In genomic region chr15:50484781-50485180, GRCh38 we compare ENCODE assay signal across 16 cellular contexts.
DNase-seq lines count a peak whose midpoint lies in the region; ATAC-seq and TF ChIP-seq lines count a peak whose summit lies in the region.
"Had no signal": no experiment of that assay in that cellular context is flagged by ENCODE, and none has a peak within 500 bp of the region (broad histone marks: within the 10 kb centered on the region; RNA-seq: fewer than 3 reads in every experiment).

No MANE protein-coding gene starts in this region.

- no peaks in the 10 kb centered on the region for H3K27me3 ChIP-seq in GM23338 (ENCODE audit: insufficient read depth)
- H3K27me3 ChIP-seq: cardiac muscle cell, vagina had no signal

- H3K36me3 Mint-ChIP-seq in stimulated activated naive CD8-positive, alpha-beta T cell treated with anti-CD3 and anti-CD28 coated beads, Interleukin-15, Interleukin-2, amounts not matched to agents 100 ng/mL and 50 ng/mL, for 24 hours (ENCODE audit: low read depth) = peaks cover 74% of the 10 kb centered on the region
- H3K36me3 Mint-ChIP-seq in T-cell (peaks cover 60% of the 10 kb centered on the region), GM23338 (ENCODE audit: low read depth) (peaks cover 41% of the 10 kb centered on the region)

- no peak overlapping the region for H2AFZ ChIP-seq in GM23338

- DNase-seq in stimulated activated naive CD8-positive, alpha-beta T cell treated with anti-CD3 and anti-CD28 coated beads, Interleukin-15, Interleukin-2, amounts not matched to agents 100 U/mL and 50 U/mL, for 24 hours = no peak
- DNase-seq in NCI-H345 treated with DMSO at 0.1 percent for 48 hours (lab: John Stamatoyannopoulos, UW; ENCODE audit: unreplicated experiment) (no peak), NCI-H748 treated with DMSO at 0.1 percent for 48 hours (lab: John Stamatoyannopoulos, UW) (no peak), T-cell (no peak), GM23338 (ENCODE audit: low spot score) (no peak)
- DNase-seq: activated CD4-positive, alpha-beta T cell treated with anti-CD3 and anti-CD28 coated beads, Interleukin-2, amount 50 U/mL, for 48 hours; glutamatergic neuron; NCI-H1417 treated with DMSO at 0.1 percent for 48 hours; NCI-H510A; stimulated activated CD4-positive, alpha-beta T cell treated with anti-CD3 and anti-CD28 coated beads, Interleukin-2, amount 100 ng/mL, for 24 hours; T-helper 2 cell had no signal

- no peaks in the 10 kb centered on the region for H3K79me2 ChIP-seq in GM23338 (replicated peaks; ENCODE audit: insufficient read depth)

- H3K4me1 Mint-ChIP-seq in stimulated activated naive CD8-positive, alpha-beta T cell treated with anti-CD3 and anti-CD28 coated beads, Interleukin-15, Interleukin-2, amounts not matched to agents 100 ng/mL and 50 ng/mL, for 24 hours (ENCODE audit: low read depth) = peaks cover 38% of the 10 kb centered on the region
- H3K4me1 Mint-ChIP-seq in T-cell (peaks cover 0 to 7% (median 0%) of the 10 kb centered on the region in 3 donors), GM23338 (no peaks in the 10 kb centered on the region)

- H3K36me3 ChIP-seq in GM23338 (ENCODE audit: insufficient read depth) = peaks cover 19% of the 10 kb centered on the region

- POLR2A ChIA-PET in T-cell (lab: Charles Lee) = interaction anchor here in 1 of 2 donors (0.7 kb wide), 1 partner anchor 299 kb away, joined by 3 read pairs; no protein-coding TSS in a partner anchor

- no peaks in the 10 kb centered on the region for H3K9me2 ChIP-seq in GM23338 (ENCODE audit: insufficient read depth)

- H3K27ac Mint-ChIP-seq in stimulated activated naive CD8-positive, alpha-beta T cell treated with anti-CD3 and anti-CD28 coated beads, Interleukin-15, Interleukin-2, amounts not matched to agents 100 ng/mL and 50 ng/mL, for 24 hours = peak overlapping the region; percentile 42
- H3K27ac Mint-ChIP-seq in T-cell (no peak overlapping the region), GM23338 (no peak overlapping the region)

- H3F3A ChIP-seq in GM23338 (replicated peaks; ENCODE audit: low read depth) = no peaks in the 10 kb centered on the region

- no peaks in the 10 kb centered on the region for H3K4me1 ChIP-seq in GM23338 (ENCODE audit: insufficient read depth)
- H3K4me1 ChIP-seq: vagina had no signal

- no peak overlapping the region for H3K27ac ChIP-seq in GM23338 (ENCODE audit: low read depth)
- H3K27ac ChIP-seq: cardiac muscle cell, vagina had no signal

- H3K4me3 ChIP-seq in GM23338 = no peak overlapping the region
- H3K4me3 ChIP-seq: cardiac muscle cell, vagina had no signal

- no peak overlapping the region for H3K4me2 ChIP-seq in GM23338

- no peaks in the 10 kb centered on the region for H3K9me3 Mint-ChIP-seq in stimulated activated naive CD8-positive, alpha-beta T cell treated with anti-CD3 and anti-CD28 coated beads, Interleukin-15, Interleukin-2, amounts not matched to agents 100 ng/mL and 50 ng/mL, for 24 hours
- no peaks in the 10 kb centered on the region for H3K9me3 Mint-ChIP-seq in T-cell
- H3K9me3 Mint-ChIP-seq in GM23338 = no peaks in the 10 kb centered on the region

- no peak for ATAC-seq in stimulated activated naive CD8-positive, alpha-beta T cell treated with anti-CD3 and anti-CD28 coated beads, Interleukin-15, Interleukin-2, amounts not matched to agents 100 U/mL and 50 U/mL, for 24 hours
- ATAC-seq in GM21786 (IDR thresholded peaks at IDR 0.05; ENCODE audit: unreplicated experiment) (peak; percentile 64), HG03354 (IDR thresholded peaks at IDR 0.05; ENCODE audit: poor library complexity, severe bottlenecking, unreplicated experiment) (peak; percentile 79), T-cell (replicated peaks in 1 of 4) (no peak), GM23338 (no peak)

- no peaks in the 10 kb centered on the region for H3K27me3 Mint-ChIP-seq in stimulated activated naive CD8-positive, alpha-beta T cell treated with anti-CD3 and anti-CD28 coated beads, Interleukin-15, Interleukin-2, amounts not matched to agents 100 ng/mL and 50 ng/mL, for 24 hours
- no peaks in the 10 kb centered on the region for H3K27me3 Mint-ChIP-seq in T-cell
- H3K27me3 Mint-ChIP-seq in GM23338 (ENCODE audit: insufficient read depth, low read depth, poor library complexity) = peaks cover 3% of the 10 kb centered on the region

- H3K4me3 Mint-ChIP-seq in stimulated activated naive CD8-positive, alpha-beta T cell treated with anti-CD3 and anti-CD28 coated beads, Interleukin-15, Interleukin-2, amounts not matched to agents 100 ng/mL and 50 ng/mL, for 24 hours = no peak overlapping the region
- H3K4me3 Mint-ChIP-seq in T-cell (no peak overlapping the region), GM23338 (no peak overlapping the region)

- CTCF ChIA-PET in T-cell (lab: Charles Lee) = no interaction called here

- 0 out of 2 replicates have a peak, but pooled peaks cover 5% of the 10 kb centered on the region for H4K20me1 ChIP-seq in GM23338 (replicated peaks; ENCODE audit: insufficient read depth)

- TF ChIP-seq CTCF in GM23338 (conservative IDR thresholded peaks at IDR 0.05; ENCODE audit: low read depth in 2 of 2) = no peak

TF ChIP-seq in GM23338, 12 proteins besides CTCF, POLR2A, EP300 and RAD21:
- TF ChIP-seq, protein P1, sequence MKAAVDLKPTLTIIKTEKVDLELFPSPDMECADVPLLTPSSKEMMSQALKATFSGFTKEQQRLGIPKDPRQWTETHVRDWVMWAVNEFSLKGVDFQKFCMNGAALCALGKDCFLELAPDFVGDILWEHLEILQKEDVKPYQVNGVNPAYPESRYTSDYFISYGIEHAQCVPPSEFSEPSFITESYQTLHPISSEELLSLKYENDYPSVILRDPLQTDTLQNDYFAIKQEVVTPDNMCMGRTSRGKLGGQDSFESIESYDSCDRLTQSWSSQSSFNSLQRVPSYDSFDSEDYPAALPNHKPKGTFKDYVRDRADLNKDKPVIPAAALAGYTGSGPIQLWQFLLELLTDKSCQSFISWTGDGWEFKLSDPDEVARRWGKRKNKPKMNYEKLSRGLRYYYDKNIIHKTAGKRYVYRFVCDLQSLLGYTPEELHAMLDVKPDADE (IDR thresholded peaks at IDR 0.05) = no peak
- TF ChIP-seq JUNB (IDR thresholded peaks at IDR 0.05; ENCODE audit: unreplicated experiment) (no peak), ZNF331 (CRISPR knock-in tag; IDR thresholded peaks at IDR 0.05; ENCODE audit: low read depth) (no peak), EZH2 (IDR thresholded peaks at IDR 0.05; ENCODE audit: low read depth, unreplicated experiment) (no peak), ZNF462 (CRISPR knock-in tag; IDR thresholded peaks at IDR 0.05) (no peak), EZH2phosphoT487 (IDR thresholded peaks at IDR 0.05; ENCODE audit: unreplicated experiment) (no peak)

Comparison
In these comparisons a context has a peak if more than half of its experiments do, and no peak if none do; other contexts are left out.
1. ATAC-seq: peak in GM21786 (single experiment) and HG03354 (single experiment); none in stimulated activated naive CD8-positive, alpha-beta T cell treated with anti-CD3 and anti-CD28 coated beads, Interleukin-15, Interleukin-2, amounts not matched to agents 100 U/mL and 50 U/mL, for 24 hours (single experiment), T-cell (0 of 4) and GM23338 (single experiment).